25 cellular contexts compared by ENCODE assay signal in genomic region chr4:41981456-41981855, GRCh38. TPM values are rescaled to one million over a fixed set of nuclear protein-coding genes. Genes with fewer than 3 reads are reported as not detected.
DNase-seq lines count a peak whose midpoint lies in the region; ATAC-seq and TF ChIP-seq lines count a peak whose summit lies in the region.
"Had no signal": no experiment of that assay in that cellular context is flagged by ENCODE, and none has a peak within 500 bp of the region (broad histone marks: within the 10 kb centered on the region; RNA-seq: fewer than 3 reads in every experiment).

DCAF4L1 (plus strand) TSS chr4:41981756; CDS start chr4:41981793, 37 bp downstream.

- no CpG with 5 or more reads among the region's 12 CpGs for WGBS in H9 (ENCODE audit: extremely low coverage, insufficient read length, low lambda C conversion rate)
- WGBS in testis, 2 donors = 65 to 68% methylated on average over 12 of the region's 12 CpGs

- no peak within 1 kb of the TSS for H2AK5ac ChIP-seq in H9 (ENCODE audit: insufficient read length, low read length)

- H4K8ac ChIP-seq in H9 (replicated peaks; ENCODE audit: insufficient read length, low read depth, low read length) = no peak within 1 kb of the TSS

- no peak within 1 kb of the TSS for H3K14ac ChIP-seq in H9 (ENCODE audit: insufficient read depth, low read length)

- H4K91ac ChIP-seq in H9 (ENCODE audit: insufficient read length, low read depth, low read length) = no peak within 1 kb of the TSS

- H3K27ac ChIP-seq in H9 (ENCODE audit: insufficient read length, low read depth, low read length) = no peak within 1 kb of the TSS
- H3K27ac ChIP-seq in neural progenitor cell = no peak within 1 kb of the TSS
- peak within 1 kb of the TSS in 1 of 2 donors; percentile 61 for H3K27ac ChIP-seq in testis
- H3K27ac ChIP-seq: A549; BLaER1 treated with 17β-estradiol and CSF1 and Interleukin-3, amounts not matched to agents 10 nM and 100 nM had no signal

- H3K9me3 Mint-ChIP-seq in H9 (no peaks in the 10 kb centered on the region), endothelial cell (ENCODE audit: unreplicated experiment) (peaks cover 8% of the 10 kb centered on the region), neural progenitor cell (no peaks in the 10 kb centered on the region)
- H3K9me3 Mint-ChIP-seq: CD4-positive, alpha-beta T cell; CD8-positive, alpha-beta memory T cell had no signal

- H3K36me3 Mint-ChIP-seq in H9 (ENCODE audit: insufficient read depth in 1 of 3, low read depth in 3 of 3) (no peaks in the 10 kb centered on the region; a peak in 2 of 7 replicates), endothelial cell (ENCODE audit: low read depth, unreplicated experiment) (peaks cover 7% of the 10 kb centered on the region), neural progenitor cell (no peaks in the 10 kb centered on the region)
- H3K36me3 Mint-ChIP-seq: CD14-positive monocyte; CD8-positive, alpha-beta memory T cell had no signal

- no peak within 1 kb of the TSS for H3K23ac ChIP-seq in H9 (ENCODE audit: insufficient read length, low read depth, low read length)

- no peaks in the 10 kb centered on the region for H3K79me2 ChIP-seq in H9 (ENCODE audit: insufficient read depth, low read length)
- H3K79me2 ChIP-seq in neural progenitor cell (ENCODE audit: low read depth) = no peaks in the 10 kb centered on the region

- no peak within 1 kb of the TSS for H2BK120ac ChIP-seq in H9 (ENCODE audit: low read depth, low read length, poor library complexity, severe bottlenecking)

- no peak within 1 kb of the TSS for H2BK5ac ChIP-seq in H9 (ENCODE audit: insufficient read length, low read length)

- H3K4me3 ChIP-seq in neural progenitor cell (no peak within 1 kb of the TSS), testis (peak within 1 kb of the TSS; percentile 49 to 53)
- H3K4me3 ChIP-seq: A549; BLaER1 treated with 17β-estradiol and CSF1 and Interleukin-3, amounts not matched to agents 10 nM and 100 nM had no signal

- TF ChIP-seq POLR2A in testis (IDR thresholded peaks at IDR 0.05) = no peak

- H3F3A ChIP-seq in neural progenitor cell (ENCODE audit: low read depth) = no peaks in the 10 kb centered on the region

- intact Hi-C loops in testis (cut with DNase I; ENCODE audit: low total_unique reads) = no loop called here

- H3K9ac ChIP-seq in H9 (ENCODE audit: extremely low read depth, insufficient read length, low read length) (no peak within 1 kb of the TSS), neural progenitor cell (no peak within 1 kb of the TSS)
- H3K9ac ChIP-seq: BLaER1 treated with 17β-estradiol and CSF1 and Interleukin-3, amounts not matched to agents 10 nM and 100 nM had no signal

- H3K18ac ChIP-seq in H9 (ENCODE audit: insufficient read length, low read depth, low read length) = peak within 1 kb of the TSS; percentile 17

- H3K36me3 ChIP-seq in neural progenitor cell = no peaks in the 10 kb centered on the region
- H3K36me3 ChIP-seq in testis (ENCODE audit: low read depth, missing control alignments) = no peaks in the 10 kb centered on the region
- H3K36me3 ChIP-seq: BE2C; BLaER1 treated with 17β-estradiol and CSF1 and Interleukin-3, amounts not matched to agents 10 nM and 100 nM had no signal

- H4K20me1 ChIP-seq in H9 (ENCODE audit: control insufficient read depth, insufficient read depth, insufficient read length) = no peaks in the 10 kb centered on the region
- H4K20me1 ChIP-seq in neural progenitor cell (ENCODE audit: low read depth) = no peaks in the 10 kb centered on the region
- H4K20me1 ChIP-seq: BLaER1 treated with 17β-estradiol and CSF1 and Interleukin-3, amounts not matched to agents 10 nM and 100 nM had no signal

- peaks cover 6% of the 10 kb centered on the region; the same call in 1 of the 2 replicates for H3K27me3 Mint-ChIP-seq in H9 (ENCODE audit: low read depth)
- peaks cover 11% of the 10 kb centered on the region for H3K27me3 Mint-ChIP-seq in endothelial cell (ENCODE audit: unreplicated experiment)
- no peaks in the 10 kb centered on the region for H3K27me3 Mint-ChIP-seq in neural progenitor cell (ENCODE audit: insufficient read depth, low read depth)
- H3K27me3 Mint-ChIP-seq: CD4-positive, alpha-beta T cell had no signal

- H3K4me1 Mint-ChIP-seq in H9 (peaks cover 43 to 47% of the 10 kb centered on the region in 2 experiments), endothelial cell (ENCODE audit: unreplicated experiment) (peaks cover 21% of the 10 kb centered on the region), neural progenitor cell (no peaks in the 10 kb centered on the region)
- H3K4me1 Mint-ChIP-seq: CD8-positive, alpha-beta memory T cell had no signal

- H3K4me1 ChIP-seq in H9 (ENCODE audit: insufficient read depth, low read length) (peaks cover 5% of the 10 kb centered on the region; the same call in 1 of the 2 replicates), neural progenitor cell (no peaks in the 10 kb centered on the region), testis (no peaks in the 10 kb centered on the region)
- H3K4me1 ChIP-seq: A549, BE2C had no signal

- ATAC-seq in HG03469 (IDR thresholded peaks at IDR 0.05; ENCODE audit: unreplicated experiment) (no peak), HG02885 (IDR thresholded peaks at IDR 0.05; ENCODE audit: poor library complexity, unreplicated experiment) (no peak)
- ATAC-seq: A549, HCT116 had no signal

- H3K27me3 ChIP-seq in H9 (ENCODE audit: insufficient read depth, low read length) = no peaks in the 10 kb centered on the region
- no peaks in the 10 kb centered on the region for H3K27me3 ChIP-seq in neural progenitor cell
- no peaks in the 10 kb centered on the region for H3K27me3 ChIP-seq in testis
- H3K27me3 ChIP-seq: BE2C; BLaER1 treated with 17β-estradiol and CSF1 and Interleukin-3, amounts not matched to agents 10 nM and 100 nM had no signal

- H3K27ac Mint-ChIP-seq in H9 (peak within 1 kb of the TSS in 1 of 3 experiments; percentile 38; a peak in 1 of 7 replicates), endothelial cell (ENCODE audit: unreplicated experiment) (peak within 1 kb of the TSS; percentile 70), neural progenitor cell (peak within 1 kb of the TSS; percentile 50)
- H3K27ac Mint-ChIP-seq: CD4-positive, alpha-beta T cell; CD8-positive, alpha-beta memory T cell had no signal

- TF ChIP-seq CTCF in H9 (conservative IDR thresholded peaks at IDR 0.05) (no peak), endothelial cell (IDR thresholded peaks at IDR 0.05; ENCODE audit: unreplicated experiment) (no peak), neural progenitor cell (IDR thresholded peaks at IDR 0.05) (no peak), testis (IDR thresholded peaks at IDR 0.05) (no peak)

- DNase-seq in H9 = no peak
- DNase-seq in endothelial cell (ENCODE audit: low spot score) = peak; percentile 11
- no peak for DNase-seq in neural progenitor cell (ENCODE audit: low spot score)
- peak; percentile 72 for DNase-seq in testis
- DNase-seq in NAMALWA (ENCODE audit: low spot score) = no peak
- DNase-seq: 8988T; ACHN; AML-193; BE2C; Calu3; CD4-positive, alpha-beta T cell; CD8-positive, alpha-beta memory T cell; COR-L47; DMS53; DMS79 treated with DMSO at 0.1 percent for 48 hours; GF-D8; GOT3; H7 had no signal

- no peak within 1 kb of the TSS for H4K5ac ChIP-seq in H9 (ENCODE audit: insufficient read length, low read depth, low read length)

- no peaks in the 10 kb centered on the region for H3K79me1 ChIP-seq in H9 (ENCODE audit: insufficient read depth, low read depth, low read length, poor library complexity, severe bottlenecking)

- no peak within 1 kb of the TSS for H2BK15ac ChIP-seq in H9 (ENCODE audit: low read depth, low read length)

- H3K4me3 Mint-ChIP-seq in H9 (no peak within 1 kb of the TSS), endothelial cell (ENCODE audit: unreplicated experiment) (peak within 1 kb of the TSS; percentile 40), neural progenitor cell (no peak within 1 kb of the TSS)
- H3K4me3 Mint-ChIP-seq: CD14-positive monocyte; CD4-positive, alpha-beta T cell; CD8-positive, alpha-beta memory T cell had no signal

- no peak within 1 kb of the TSS for H3K4ac ChIP-seq in H9 (ENCODE audit: low read depth, low read length)

- H3K23me2 ChIP-seq in H9 (ENCODE audit: insufficient read length, low read depth, low read length, poor library complexity, severe bottlenecking) = no peaks in the 10 kb centered on the region

- no peak within 1 kb of the TSS for H3K56ac ChIP-seq in H9 (ENCODE audit: insufficient read length, low read depth, low read length)

- H3K4me2 ChIP-seq in H9 (ENCODE audit: insufficient read depth, insufficient read length, low read length) (no peak within 1 kb of the TSS), neural progenitor cell (no peak within 1 kb of the TSS)
- H3K4me2 ChIP-seq: A549; BLaER1 treated with 17β-estradiol and CSF1 and Interleukin-3, amounts not matched to agents 10 nM and 100 nM had no signal

- no peak within 1 kb of the TSS for H3T11ph ChIP-seq in H9 (ENCODE audit: low read length)

- no peak within 1 kb of the TSS for H2BK20ac ChIP-seq in H9 (ENCODE audit: low read depth, low read length, poor library complexity, severe bottlenecking)

- H3K9me3 ChIP-seq in H9 (ENCODE audit: control insufficient read depth, low read depth, low read length) (no peaks in the 10 kb centered on the region), neural progenitor cell (ENCODE audit: low read depth) (no peaks in the 10 kb centered on the region), testis (no peaks in the 10 kb centered on the region)
- H3K9me3 ChIP-seq: A549; BE2C; BLaER1 treated with 17β-estradiol and CSF1 and Interleukin-3, amounts not matched to agents 10 nM and 100 nM had no signal

- H2AFZ ChIP-seq in H9 (ENCODE audit: low read length) (no peak within 1 kb of the TSS), neural progenitor cell (replicated peaks) (no peak within 1 kb of the TSS)

- H2BK12ac ChIP-seq in H9 (ENCODE audit: insufficient read length, low read depth, low read length) = no peak within 1 kb of the TSS

RNA-seq across cellular contexts. Expression of gene DCAF4L1, which starts in this region (rescaled TPM):
- total RNA-seq in H9 (2021) (0.07 and 0.09 TPM in 2 replicates), endothelial cell (ENCODE audit: unreplicated experiment) (0.44 TPM), neural progenitor cell (ENCODE audit: low replicate concordance) (0.06 and 0.17 TPM in 2 replicates), testis (10 to 100 TPM; 57.9 to 65.3 TPM)
- polyA plus RNA-seq in testis (ENCODE audit: insufficient read depth, low read depth, low replicate concordance) = 33.6 TPM
- total RNA-seq: G401 had no signal
- polyA plus RNA-seq: CD14-positive monocyte; CD8-positive, alpha-beta memory T cell had no signal

Comparison
In these comparisons a context has a peak if more than half of its experiments do, and no peak if none do; other contexts are left out.
1. RNA of gene DCAF4L1 (total RNA-seq): 57.9 to 65.3 TPM in testis; 0.44 TPM in endothelial cell (single experiment), 0.06 to 0.17 TPM in neural progenitor cell and 0.07 to 0.09 TPM in H9; every median in the first group is over 10 times any median in the second.
2. Peak in DNase-seq in endothelial cell; RNA of the gene not detected or under 1 TPM.